Comparison of ENCODE assay signal across 15 cellular contexts in genomic region chr9:76926324-76926731, GRCh38. TPM values are rescaled to one million over a fixed set of nuclear protein-coding genes. Genes with fewer than 3 reads are reported as not detected.
DNase-seq lines count a peak whose midpoint lies in the region; ATAC-seq and TF ChIP-seq lines count a peak whose summit lies in the region.
"Had no signal": no experiment of that assay in that cellular context is flagged by ENCODE, and none has a peak within 500 bp of the region (broad histone marks: within the 10 kb centered on the region; RNA-seq: fewer than 3 reads in every experiment).

No MANE protein-coding gene starts in this region.

- DNase-seq in A172 (ENCODE audit: low spot score) (peak; percentile 83), HCEC 1CT (peak; percentile 98), amniotic stem cell (lab: John Stamatoyannopoulos, UW) (peak; percentile 63), foreskin fibroblast (peak; percentile 87 to 93), NCI-H748 treated with DMSO at 0.1 percent for 48 hours (lab: John Stamatoyannopoulos, UW) (no peak)
- DNase-seq in effector CD8-positive, alpha-beta T cell (lab: John Stamatoyannopoulos, UW): no peak
- DNase-seq: anterior cingulate cortex, DMS79, mesendoderm, NCI-H526 treated with DMSO at 0.1 percent for 48 hours, SHP77, upper lobe of right lung had no signal

- no peak overlapping the region for H3K4me3 ChIP-seq in foreskin fibroblast (ENCODE audit: low read depth in 1 of 2, low read length in 2 of 2)
- H3K4me3 ChIP-seq: A549, upper lobe of right lung had no signal

- TF ChIP-seq CTCF in foreskin fibroblast (IDR thresholded peaks at IDR 0.05; ENCODE audit: low read depth, low read length): no peak

- ATAC-seq in GM19455 (IDR thresholded peaks at IDR 0.05; ENCODE audit: unreplicated experiment) (no peak), GM19035 (IDR thresholded peaks at IDR 0.05; ENCODE audit: unreplicated experiment) (no peak)
- ATAC-seq: A549, upper lobe of right lung had no signal

RNA-seq across cellular contexts. Expression of gene PRUNE2, which starts 20.4 kb away (rescaled TPM):
- total RNA-seq in A172 (2014; rRNA removed; shearing (Covaris generic)): 3.6 and 9.3 TPM in 2 replicates

Comparison
In these comparisons a context has a peak if more than half of its experiments do, and no peak if none do; other contexts are left out.
1. DNase-seq: peak in A172 (single experiment), HCEC 1CT (single experiment), amniotic stem cell (single experiment) and foreskin fibroblast (2 of 2); none in effector CD8-positive, alpha-beta T cell (single experiment) and NCI-H748 treated with DMSO at 0.1 percent for 48 hours (single experiment).